Comparison of ENCODE assay signal across 30 cellular contexts in the genomic region with DNA sequence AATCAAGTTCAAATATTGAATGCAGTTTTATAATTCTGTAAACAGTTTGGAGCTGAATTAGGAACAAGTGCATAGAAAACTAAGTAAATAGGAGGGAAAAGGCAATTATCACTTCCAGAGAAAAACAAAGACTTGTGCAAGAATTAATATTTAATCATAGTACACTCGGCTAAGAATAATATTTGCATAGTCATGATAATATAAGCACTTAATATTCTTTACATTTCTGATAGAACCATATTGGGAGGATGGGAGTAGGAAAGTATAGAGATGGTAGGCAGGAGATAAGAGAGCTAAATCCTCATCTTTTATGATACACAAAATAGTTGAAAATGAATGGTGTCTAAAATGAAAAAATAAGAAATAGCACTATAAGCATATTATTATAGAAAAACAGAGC. TPM values are rescaled to one million over a fixed set of nuclear protein-coding genes. Genes with fewer than 3 reads are reported as not detected.
"Had no signal": no experiment of that assay in that cellular context is flagged by ENCODE, and none has a peak within 500 bp of the region (broad histone marks: within the 10 kb centered on the region; RNA-seq: fewer than 3 reads in every experiment).

No MANE protein-coding gene starts in this region.

- ATAC-seq: natural killer cell; psoas muscle; right cardiac atrium; sciatic nerve; stimulated activated memory B cell treated with anti-CD40 and anti-IgM and Interleukin-4, amounts not matched to agents 10 μg/mL and 1 μg/mL and 100 μg/mL, for 72 hours; stimulated activated naive CD8-positive, alpha-beta T cell treated with anti-CD3 and anti-CD28 coated beads, Interleukin-15, amount 100 ng/mL, for 72 hours; stimulated activated naive CD8-positive, alpha-beta T cell treated with anti-CD3 and anti-CD28 coated beads, Interleukin-15, Interleukin-2, amounts not matched to agents 100 U/mL and 50 U/mL, for 24 hours; upper lobe of right lung had no signal

- H2AFZ ChIP-seq: neural progenitor cell, parathyroid adenoma had no signal

- H3K9me3 ChIP-seq: ovary, psoas muscle, spleen, suprapubic skin, testis, tibial artery, transverse colon, upper lobe of right lung, uterus had no signal

- H3K4me3 ChIP-seq: neural progenitor cell, ovary, psoas muscle, skin epidermis, smooth muscle cell, spleen, suprapubic skin, testis, tibial artery, transverse colon, upper lobe of right lung, uterus had no signal

- H3K4me1 ChIP-seq: neural progenitor cell, parathyroid adenoma, psoas muscle, spleen, suprapubic skin, testis, tibial artery, upper lobe of right lung, uterus had no signal

- H3K36me3 ChIP-seq: neural progenitor cell, ovary, spleen, suprapubic skin, tibial artery, transverse colon, upper lobe of right lung, uterus had no signal

- H3K27me3 ChIP-seq: neural progenitor cell, ovary, spleen, suprapubic skin, testis, tibial artery, transverse colon, upper lobe of right lung, uterus had no signal

- H3K79me2 ChIP-seq: parathyroid adenoma had no signal

- H3K4me2 ChIP-seq: neural progenitor cell, smooth muscle cell had no signal

- H3K27ac ChIP-seq: neural progenitor cell, ovary, parathyroid adenoma, psoas muscle, skin epidermis, spleen, suprapubic skin, testis, tibial artery, transverse colon, upper lobe of right lung, uterus had no signal

- H3K9ac ChIP-seq: neural progenitor cell, parathyroid adenoma had no signal

- DNase-seq: natural killer cell; occipital lobe; ovary; posterior cingulate gyrus; psoas muscle; right cardiac atrium; spleen; stimulated activated CD4-positive, alpha-beta T cell treated with anti-CD3 and anti-CD28 coated beads, Interleukin-12 subunit alpha, Interleukin-12 subunit beta, amount 100 ng/mL, for 4 hours; stimulated activated CD4-positive, alpha-beta T cell treated with anti-CD3 and anti-CD28 coated beads, Interleukin-1b, Interleukin-23, amount 100 ng/mL, for 48 hours; stimulated activated CD4-positive, alpha-beta T cell treated with anti-CD3 and anti-CD28 coated beads, Interleukin-4, amount 100 ng/mL, for 1 hour; stimulated activated CD4-positive, alpha-beta T cell treated with anti-CD3 and anti-CD28 coated beads, Interleukin-4, amount 100 ng/mL, for 4 hours; stimulated activated CD8-positive, alpha-beta memory T cell treated with anti-CD3 and anti-CD28 coated beads, Interleukin-4, amount 100 ng/mL, for 48 hours; stimulated activated naive CD4-positive, alpha-beta T cell; stimulated activated naive CD8-positive, alpha-beta T cell treated with anti-CD3 and anti-CD28 coated beads, Interleukin-15, amount 100 ng/mL, for 72 hours; stimulated activated naive CD8-positive, alpha-beta T cell treated with anti-CD3 and anti-CD28 coated beads, Interleukin-15, Interleukin-2, amounts not matched to agents 100 U/mL and 50 U/mL, for 24 hours; substantia nigra; testis; tibial artery; transverse colon; upper lobe of right lung; uterus had no signal

RNA-seq across cellular contexts. Expression of a gene that starts 27.4 kb away (rescaled TPM):
- total RNA-seq: progenitor cell of endocrine pancreas had no signal
- polyA plus RNA-seq: neural cell had no signal

RNA-seq across cellular contexts. Expression of a gene that starts 40.5 kb away (rescaled TPM):
- polyA plus RNA-seq: neural cell had no signal
